In genomic region chr17:57135748-57136342, GRCh38 we compare ENCODE assay signal across 13 cellular contexts. TPM values are rescaled to one million over a fixed set of nuclear protein-coding genes. Genes with fewer than 3 reads are reported as not detected.
A peak's percentile ranks its signal among the peaks of the same experiment; 100 is the strongest.
DNase-seq lines count a peak whose midpoint lies in the region; ATAC-seq, FAIRE-seq and TF ChIP-seq lines count a peak whose summit lies in the region.
"Had no signal": no experiment of that assay in that cellular context is flagged by ENCODE, and none has a peak within 500 bp of the region (broad histone marks: within the 10 kb centered on the region; RNA-seq: fewer than 3 reads in every experiment).

No MANE protein-coding gene starts in this region.

- dilution Hi-C loops in endothelial cell of umbilical vein (cut with MboI; ENCODE audit: extremely low pct_ligation_motif_present, low sequenced_read_pairs): no loop called here

- H3K9me3 Mint-ChIP-seq in MCF 10A (ENCODE audit: unreplicated experiment): no peaks in the 10 kb centered on the region

- peak; percentile 49 for ATAC-seq in sciatic nerve
- ATAC-seq: gastrocnemius medialis, left colon had no signal

- H3K27ac Mint-ChIP-seq in MCF 10A (ENCODE audit: low read depth, unreplicated experiment): peak overlapping the region; percentile 7

- H4K20me1 ChIP-seq in endothelial cell of umbilical vein (replicated peaks; ENCODE audit: control insufficient read depth, extremely low read depth, insufficient read depth, low read length): no peaks in the 10 kb centered on the region

- H3K9me1 ChIP-seq in endothelial cell of umbilical vein (replicated peaks; ENCODE audit: control insufficient read depth, extremely low read depth, insufficient read depth, low read length): no peaks in the 10 kb centered on the region

- TF ChIP-seq CTCF in MCF 10A (IDR thresholded peaks at IDR 0.05; ENCODE audit: unreplicated experiment) (no peak), breast epithelium (IDR thresholded peaks at IDR 0.05) (no peak), endothelial cell of umbilical vein (IDR thresholded peaks at IDR 0.05; ENCODE audit: extremely low read depth in 1 of 2, insufficient read depth in 1 of 2, low read depth in 1 of 2, low read length in 2 of 2) (no peak), thyroid gland (IDR thresholded peaks at IDR 0.05) (no peak)

- intact Hi-C loops in MCF 10A (cut with micrococcal nuclease) (loop anchor here (10.0 kb wide), 1 partner anchor 979 kb away; no protein-coding TSS in a partner anchor), breast epithelium (cut with DNase I; ENCODE audit: low total_unique reads) (no loop called here), endothelial cell of umbilical vein (cut with micrococcal nuclease) (no loop called here), sciatic nerve (cut with DNase I) (loop anchor here (10.0 kb wide), 2 partner anchors 609 to 699 kb away; partner anchors contain the start of gene CCDC182), thyroid gland (cut with DNase I) (loop anchor here (5.0 kb wide), 1 partner anchor 611 kb away; the partner anchor contains the start of gene CCDC182)

- H3K9me3 ChIP-seq in breast epithelium: no peaks in the 10 kb centered on the region
- H3K9me3 ChIP-seq in endothelial cell of umbilical vein (replicated peaks; ENCODE audit: control insufficient read depth, insufficient read depth, low read length): no peaks in the 10 kb centered on the region
- H3K9me3 ChIP-seq in thyroid gland: no peaks in the 10 kb centered on the region
- H3K9me3 ChIP-seq: gastrocnemius medialis, prostate gland, thoracic aorta had no signal

- H3K4me2 ChIP-seq in endothelial cell of umbilical vein (ENCODE audit: insufficient read depth, low read length): no peak overlapping the region

- no peak overlapping the region for H3K27ac ChIP-seq in breast epithelium
- H3K27ac ChIP-seq in endothelial cell of umbilical vein (ENCODE audit: insufficient read depth, low read depth, low read length): no peak overlapping the region
- H3K27ac ChIP-seq in thyroid gland: no peak overlapping the region
- H3K27ac ChIP-seq: gastrocnemius medialis, prostate gland, thoracic aorta had no signal

- CTCF ChIA-PET in MCF 10A (lab: Yijun Ruan, JAX) (interaction anchor here (0.6 to 2.3 kb wide), 6 partner anchors 107 to 699 kb away, joined by 3 to 8 read pairs (median 4); no protein-coding TSS in a partner anchor), endothelial cell of umbilical vein (lab: Charles Lee) (interaction anchor here (0.5 to 2.1 kb wide), 7 partner anchors 8 to 1291 kb away, joined by 3 to 9 read pairs (median 5); no protein-coding TSS in a partner anchor)

- H3K27me3 Mint-ChIP-seq in MCF 10A (ENCODE audit: insufficient read depth, unreplicated experiment): no peaks in the 10 kb centered on the region

- H3K4me1 ChIP-seq in breast epithelium: no peaks in the 10 kb centered on the region
- H3K4me1 ChIP-seq in endothelial cell of umbilical vein (ENCODE audit: control insufficient read depth, extremely low read depth, insufficient read depth, low read length): no peaks in the 10 kb centered on the region
- no peaks in the 10 kb centered on the region for H3K4me1 ChIP-seq in thyroid gland
- H3K4me1 ChIP-seq: prostate gland had no signal

- no TSS peak for BruUV-seq in MCF 10A (replicated peaks; lab: Mats Ljungman, UMichigan)
- no TSS peak for BruUV-seq in endothelial cell of umbilical vein (replicated peaks; lab: Mats Ljungman, UMichigan)

- no peak overlapping the region for H3K9ac ChIP-seq in endothelial cell of umbilical vein (replicated peaks; ENCODE audit: extremely low read depth, insufficient read depth, low read length)

- H3K36me3 ChIP-seq in breast epithelium (no peaks in the 10 kb centered on the region), endothelial cell of umbilical vein (ENCODE audit: control insufficient read depth in 2 of 2, extremely low read depth in 1 of 2, insufficient read depth in 2 of 2, low read length in 2 of 2) (no peaks in the 10 kb centered on the region), thyroid gland (no peaks in the 10 kb centered on the region)
- H3K36me3 ChIP-seq: gastrocnemius medialis, prostate gland, thoracic aorta had no signal

- H3K36me3 Mint-ChIP-seq in MCF 10A (ENCODE audit: insufficient read depth, unreplicated experiment): no peaks in the 10 kb centered on the region

- FAIRE-seq in endothelial cell of umbilical vein (lab: Jason Lieb, UNC) (no peak), H54 (lab: Jason Lieb, UNC) (no peak)
- FAIRE-seq: G401.6 had no signal

- 45% methylated on average over 22 of the region's 22 CpGs for WGBS in thyroid gland, 2 donors

- peak overlapping the region; percentile 16 for H2AFZ ChIP-seq in endothelial cell of umbilical vein (ENCODE audit: low read depth, low read length)

- TF ChIP-seq POLR2A in breast epithelium (IDR thresholded peaks at IDR 0.05) (no peak), endothelial cell of umbilical vein (IDR thresholded peaks at IDR 0.05; ENCODE audit: low read depth, low read length) (no peak), thyroid gland (IDR thresholded peaks at IDR 0.05) (no peak), H54 (IDR thresholded peaks at IDR 0.05; ENCODE audit: low read depth, low read length) (no peak)

- peak overlapping the region in 1 of 3 donors; percentile 19 for H3K4me3 ChIP-seq in breast epithelium
- no peak overlapping the region for H3K4me3 ChIP-seq in endothelial cell of umbilical vein (replicated peaks in 1 of 3; ENCODE audit: insufficient read depth in 1 of 3, low read depth in 1 of 3, low read length in 3 of 3)
- no peak overlapping the region for H3K4me3 ChIP-seq in thyroid gland (replicated peaks in 1 of 3)
- H3K4me3 ChIP-seq: gastrocnemius medialis, prostate gland, thoracic aorta had no signal

- no peaks in the 10 kb centered on the region for H3K27me3 ChIP-seq in breast epithelium
- H3K27me3 ChIP-seq in endothelial cell of umbilical vein (ENCODE audit: control insufficient read depth in 2 of 2, insufficient read depth in 2 of 2, low read length in 2 of 2): no peaks in the 10 kb centered on the region
- no peaks in the 10 kb centered on the region for H3K27me3 ChIP-seq in thyroid gland
- H3K27me3 ChIP-seq: gastrocnemius medialis had no signal

- POLR2A ChIA-PET in MCF 10A (lab: Yijun Ruan, JAX) (interaction anchor here (1.2 kb wide), 1 partner anchor 122 kb away, joined by 3 read pairs; no protein-coding TSS in a partner anchor), endothelial cell of umbilical vein (lab: Charles Lee) (no interaction called here)

- H3K4me3 Mint-ChIP-seq in MCF 10A (ENCODE audit: unreplicated experiment): no peak overlapping the region

- DNase-seq in MCF 10A (ENCODE audit: unreplicated experiment): no peak
- DNase-seq in breast epithelium (ENCODE audit: low spot score in 2 of 2): no peak
- DNase-seq in NCI-H2227 treated with DMSO at 0.1 percent for 48 hours (lab: John Stamatoyannopoulos, UW): peak; percentile 90
- peak; percentile 9 for DNase-seq in endothelial cell of umbilical vein (ENCODE audit: low read depth, low spot score)
- DNase-seq in sciatic nerve (ENCODE audit: low spot score): no peak
- DNase-seq in thyroid gland: no peak
- no peak for DNase-seq in H54 (ENCODE audit: insufficient read length, low spot score)
- no peak for DNase-seq in SW480 (ENCODE audit: low spot score)
- DNase-seq: gastrocnemius medialis, left colon had no signal

- peaks cover under 1% of the 10 kb centered on the region for H3K4me1 Mint-ChIP-seq in MCF 10A (ENCODE audit: insufficient read depth, unreplicated experiment)

- no peaks in the 10 kb centered on the region for H3K79me2 ChIP-seq in endothelial cell of umbilical vein (ENCODE audit: control insufficient read depth, insufficient read depth, low read length)

TF ChIP-seq in endothelial cell of umbilical vein, 7 proteins besides CTCF, POLR2A, EP300 and RAD21:
- TF ChIP-seq JUN (IDR thresholded peaks at IDR 0.05; ENCODE audit: borderline replicate concordance, insufficient read depth, insufficient read length, low read depth) (no peak), FOS (IDR thresholded peaks at IDR 0.05; ENCODE audit: borderline replicate concordance, insufficient read depth, low read length) (no peak), MAX (IDR thresholded peaks at IDR 0.05; ENCODE audit: insufficient read depth, insufficient read length) (no peak), POLR2AphosphoS5 (IDR thresholded peaks at IDR 0.05; ENCODE audit: insufficient read depth, low read depth, low read length) (no peak), EZH2 (IDR thresholded peaks at IDR 0.05; ENCODE audit: borderline replicate concordance, low read depth, low read length, severe bottlenecking) (no peak), GATA2 (IDR thresholded peaks at IDR 0.05; ENCODE audit: insufficient read depth, insufficient read length, low read depth, low read length) (no peak)
TF ChIP-seq in endothelial cell of umbilical vein: peak in this region for 0.

RNA-seq across cellular contexts. Expression of gene AKAP1, which starts 50.8 kb away (rescaled TPM):
- 19.6 and 32.4 TPM in 2 replicates for total RNA-seq in MCF 10A (2022)
- 10 to 100 TPM; 38.1 to 87.7 (median 63.9) TPM for total RNA-seq in breast epithelium
- 20.9 and 23.9 TPM in 2 replicates for total RNA-seq in endothelial cell of umbilical vein
- polyA plus RNA-seq in endothelial cell of umbilical vein: 23.9 and 27.7 TPM in 2 replicates
- polyA plus RNA-seq in endothelial cell of umbilical vein (2011; cell fraction: cytosol; rRNA removed): 26.7 and 30.1 TPM in 2 replicates
- polyA plus RNA-seq in endothelial cell of umbilical vein (2011; cell fraction: nucleus; rRNA removed): 52.8 and 70.6 TPM in 2 replicates
- polyA plus RNA-seq in endothelial cell of umbilical vein (2012): 19.5 and 19.9 TPM in 2 replicates
- polyA minus RNA-seq in endothelial cell of umbilical vein: 46.8 and 50.1 TPM in 2 replicates
- polyA minus RNA-seq in endothelial cell of umbilical vein (2011; cell fraction: cytosol; rRNA and poly(A)+ RNA removed): 29.9 TPM
- polyA minus RNA-seq in endothelial cell of umbilical vein (2011; cell fraction: nucleus; rRNA and poly(A)+ RNA removed): 12.1 and 24.6 TPM in 2 replicates
- total RNA-seq in sciatic nerve: 25.3 TPM
- 100 to 1,000 TPM in 1 of 4 donors, 10 to 100 TPM in 3; 91.6 to 105 (median 95.5) TPM for total RNA-seq in thyroid gland

Comparison
In these comparisons a context has a peak if more than half of its experiments do, and no peak if none do; other contexts are left out.
1. intact Hi-C loops: an anchor here in MCF 10A (10.0 kb wide), sciatic nerve (10.0 kb wide) and thyroid gland (5.0 kb wide); none called in breast epithelium and endothelial cell of umbilical vein.
2. DNase-seq: peak in NCI-H2227 treated with DMSO at 0.1 percent for 48 hours (single experiment) and endothelial cell of umbilical vein (single experiment); none in MCF 10A (single experiment), breast epithelium (0 of 2), sciatic nerve (single experiment), thyroid gland (0 of 2), H54 (single experiment) and SW480 (single experiment).